10 cellular contexts compared by ENCODE assay signal in genomic region chr2:38709515-38710194, GRCh38. TPM values are rescaled to one million over a fixed set of nuclear protein-coding genes. Genes with fewer than 3 reads are reported as not detected.
A peak's percentile ranks its signal among the peaks of the same experiment; 100 is the strongest.
DNase-seq lines count a peak whose midpoint lies in the region; ATAC-seq and TF ChIP-seq lines count a peak whose summit lies in the region.
"Had no signal": no experiment of that assay in that cellular context is flagged by ENCODE, and none has a peak within 500 bp of the region (broad histone marks: within the 10 kb centered on the region; RNA-seq: fewer than 3 reads in every experiment).

No MANE protein-coding gene starts in this region.

- no peaks in the 10 kb centered on the region for H3K36me3 ChIP-seq in thymus (ENCODE audit: control insufficient read depth, insufficient read depth)
- H3K36me3 ChIP-seq: right atrium auricular region had no signal

- WGBS in thymus, result 78% methylated on average over 6 of the region's 6 CpGs

- no peaks in the 10 kb centered on the region for H3K27me3 ChIP-seq in thymus (ENCODE audit: control insufficient read depth, insufficient read depth)
- H3K27me3 ChIP-seq: Peyer's patch, right atrium auricular region had no signal

- CTCF ChIA-PET in WTC11 (lab: Charles Lee), result interaction anchor here (0.7 kb wide), 1 partner anchor 128 kb away, joined by 3 read pairs; no protein-coding TSS in a partner anchor

- H3K4me1 ChIP-seq in thymus (ENCODE audit: control insufficient read depth, insufficient read depth, low read length), result peaks cover 9% of the 10 kb centered on the region
- H3K4me1 ChIP-seq: right atrium auricular region had no signal

- TF ChIP-seq CTCF in WTC11 (IDR thresholded peaks at IDR 0.05), result no peak

- ATAC-seq in HG03432 (IDR thresholded peaks at IDR 0.05; ENCODE audit: unreplicated experiment), result peak; percentile 59
- ATAC-seq in WTC11, result no peak

- no peak overlapping the region for H3K4me3 ChIP-seq in thymus (ENCODE audit: low read length)
- H3K4me3 ChIP-seq: Peyer's patch, right atrium auricular region had no signal

- peaks cover 8% of the 10 kb centered on the region for H3K36me3 Mint-ChIP-seq in WTC11

- POLR2A ChIA-PET in WTC11 (lab: Charles Lee), result no interaction called here

- H3K4me3 Mint-ChIP-seq in WTC11, result no peak overlapping the region

- peak overlapping the region; percentile 31 for H3K27ac ChIP-seq in thymus (ENCODE audit: low read depth)
- H3K27ac ChIP-seq: right atrium auricular region had no signal

- peaks cover 16% of the 10 kb centered on the region for H3K4me1 Mint-ChIP-seq in WTC11

- H3K9me3 Mint-ChIP-seq in WTC11, result peaks cover 5% of the 10 kb centered on the region

- H3K9me3 ChIP-seq in thymus (ENCODE audit: control insufficient read depth), result no peaks in the 10 kb centered on the region
- H3K9me3 ChIP-seq: Peyer's patch, right atrium auricular region had no signal

- DNase-seq in activated effector memory CD4-positive, alpha-beta T cell treated with anti-CD3 and anti-CD28 coated beads, Interleukin-2, amount 50 U/mL, for 16 hours, result peak; percentile 74
- DNase-seq in activated effector memory CD4-positive, alpha-beta T cell treated with Interleukin-2 at 50 U/mL for 16 hours, result no peak
- DNase-seq in activated T-helper 9 cell treated with anti-CD3 and anti-CD28 coated beads, Interleukin-2, amount 50 U/mL, for 16 hours (ENCODE audit: low read depth), result peak; percentile 16
- DNase-seq in H4 (ENCODE audit: low spot score) (no peak), WTC11 (ENCODE audit: low spot score) (no peak), NCI-H2081 (lab: John Stamatoyannopoulos, UW) (no peak)
- DNase-seq: Peyer's patch had no signal

- H3K27me3 Mint-ChIP-seq in WTC11 (ENCODE audit: low read depth), result no peaks in the 10 kb centered on the region

- H3K27ac Mint-ChIP-seq in WTC11, result no peak overlapping the region

TF ChIP-seq in WTC11, 78 proteins besides CTCF, POLR2A, EP300 and RAD21:
- TF ChIP-seq GTF2I (CRISPR knock-in tag; conservative IDR thresholded peaks at IDR 0.05) (no peak), NFATC4 (CRISPR knock-in tag; IDR thresholded peaks at IDR 0.05) (no peak), ZNF232 (CRISPR knock-in tag; IDR thresholded peaks at IDR 0.05) (no peak), E2F1 (CRISPR knock-in tag; IDR thresholded peaks at IDR 0.05) (no peak), JUN (CRISPR knock-in tag; IDR thresholded peaks at IDR 0.05) (no peak), TP53 (CRISPR knock-in tag; IDR thresholded peaks at IDR 0.05) (no peak), NFE2L1 (CRISPR knock-in tag; IDR thresholded peaks at IDR 0.05) (no peak), ZNF416 (CRISPR knock-in tag; IDR thresholded peaks at IDR 0.05) (no peak), ZNF121 (CRISPR knock-in tag; IDR thresholded peaks at IDR 0.05) (no peak), TEAD4 (CRISPR knock-in tag; IDR thresholded peaks at IDR 0.05) (no peak), ATF1 (CRISPR knock-in tag; IDR thresholded peaks at IDR 0.05) (no peak), HMGA2 (CRISPR knock-in tag; IDR thresholded peaks at IDR 0.05) (no peak), IRF2 (CRISPR knock-in tag; IDR thresholded peaks at IDR 0.05; ENCODE audit: borderline replicate concordance, low read depth) (no peak), CREM (CRISPR knock-in tag; IDR thresholded peaks at IDR 0.05) (no peak)
- TF ChIP-seq, protein P1, sequence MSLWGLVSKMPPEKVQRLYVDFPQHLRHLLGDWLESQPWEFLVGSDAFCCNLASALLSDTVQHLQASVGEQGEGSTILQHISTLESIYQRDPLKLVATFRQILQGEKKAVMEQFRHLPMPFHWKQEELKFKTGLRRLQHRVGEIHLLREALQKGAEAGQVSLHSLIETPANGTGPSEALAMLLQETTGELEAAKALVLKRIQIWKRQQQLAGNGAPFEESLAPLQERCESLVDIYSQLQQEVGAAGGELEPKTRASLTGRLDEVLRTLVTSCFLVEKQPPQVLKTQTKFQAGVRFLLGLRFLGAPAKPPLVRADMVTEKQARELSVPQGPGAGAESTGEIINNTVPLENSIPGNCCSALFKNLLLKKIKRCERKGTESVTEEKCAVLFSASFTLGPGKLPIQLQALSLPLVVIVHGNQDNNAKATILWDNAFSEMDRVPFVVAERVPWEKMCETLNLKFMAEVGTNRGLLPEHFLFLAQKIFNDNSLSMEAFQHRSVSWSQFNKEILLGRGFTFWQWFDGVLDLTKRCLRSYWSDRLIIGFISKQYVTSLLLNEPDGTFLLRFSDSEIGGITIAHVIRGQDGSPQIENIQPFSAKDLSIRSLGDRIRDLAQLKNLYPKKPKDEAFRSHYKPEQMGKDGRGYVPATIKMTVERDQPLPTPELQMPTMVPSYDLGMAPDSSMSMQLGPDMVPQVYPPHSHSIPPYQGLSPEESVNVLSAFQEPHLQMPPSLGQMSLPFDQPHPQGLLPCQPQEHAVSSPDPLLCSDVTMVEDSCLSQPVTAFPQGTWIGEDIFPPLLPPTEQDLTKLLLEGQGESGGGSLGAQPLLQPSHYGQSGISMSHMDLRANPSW (CRISPR knock-in tag; conservative IDR thresholded peaks at IDR 0.05; ENCODE audit: low read depth), result no peak
- TF ChIP-seq, protein P2, sequence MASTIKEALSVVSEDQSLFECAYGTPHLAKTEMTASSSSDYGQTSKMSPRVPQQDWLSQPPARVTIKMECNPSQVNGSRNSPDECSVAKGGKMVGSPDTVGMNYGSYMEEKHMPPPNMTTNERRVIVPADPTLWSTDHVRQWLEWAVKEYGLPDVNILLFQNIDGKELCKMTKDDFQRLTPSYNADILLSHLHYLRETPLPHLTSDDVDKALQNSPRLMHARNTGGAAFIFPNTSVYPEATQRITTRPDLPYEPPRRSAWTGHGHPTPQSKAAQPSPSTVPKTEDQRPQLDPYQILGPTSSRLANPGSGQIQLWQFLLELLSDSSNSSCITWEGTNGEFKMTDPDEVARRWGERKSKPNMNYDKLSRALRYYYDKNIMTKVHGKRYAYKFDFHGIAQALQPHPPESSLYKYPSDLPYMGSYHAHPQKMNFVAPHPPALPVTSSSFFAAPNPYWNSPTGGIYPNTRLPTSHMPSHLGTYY (CRISPR knock-in tag; IDR thresholded peaks at IDR 0.05), result no peak
- TF ChIP-seq, protein P3, sequence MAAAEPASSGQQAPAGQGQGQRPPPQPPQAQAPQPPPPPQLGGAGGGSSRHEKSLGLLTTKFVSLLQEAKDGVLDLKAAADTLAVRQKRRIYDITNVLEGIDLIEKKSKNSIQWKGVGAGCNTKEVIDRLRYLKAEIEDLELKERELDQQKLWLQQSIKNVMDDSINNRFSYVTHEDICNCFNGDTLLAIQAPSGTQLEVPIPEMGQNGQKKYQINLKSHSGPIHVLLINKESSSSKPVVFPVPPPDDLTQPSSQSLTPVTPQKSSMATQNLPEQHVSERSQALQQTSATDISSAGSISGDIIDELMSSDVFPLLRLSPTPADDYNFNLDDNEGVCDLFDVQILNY (CRISPR knock-in tag; IDR thresholded peaks at IDR 0.05), result no peak

RNA-seq across cellular contexts. Expression of gene SRSF7, which starts 41.5 kb away (rescaled TPM):
- 244 TPM for polyA plus RNA-seq in thymus
- total RNA-seq in H4 (2014; rRNA removed; shearing (Covaris generic)), result 308 and 364 TPM in 2 replicates
- total RNA-seq in WTC11 (2021), result 299 to 349 TPM (median 342 TPM) in 3 replicates

RNA-seq across cellular contexts. Expression of gene GALM, which starts 43.7 kb away (rescaled TPM):
- 10.0 TPM for polyA plus RNA-seq in thymus
- not detected in 2 replicates for total RNA-seq in H4 (2014; rRNA removed; shearing (Covaris generic))
- total RNA-seq in WTC11 (2021), result 11.2 to 13.5 TPM (median 12.3 TPM) in 3 replicates

Comparison
In these comparisons a context has a peak if more than half of its experiments do, and no peak if none do; other contexts are left out.
1. DNase-seq: peak in activated effector memory CD4-positive, alpha-beta T cell treated with anti-CD3 and anti-CD28 coated beads, Interleukin-2, amount 50 U/mL, for 16 hours (single experiment) and activated T-helper 9 cell treated with anti-CD3 and anti-CD28 coated beads, Interleukin-2, amount 50 U/mL, for 16 hours (single experiment); none in activated effector memory CD4-positive, alpha-beta T cell treated with Interleukin-2 at 50 U/mL for 16 hours (single experiment), H4 (single experiment), WTC11 (single experiment) and NCI-H2081 (0 of 2).
2. RNA of gene GALM, which starts 43.7 kb away (total RNA-seq): 11.2 to 13.5 TPM in WTC11; not detected in H4; every median in the first group is over 10 times any median in the second.